In the genomic region with DNA sequence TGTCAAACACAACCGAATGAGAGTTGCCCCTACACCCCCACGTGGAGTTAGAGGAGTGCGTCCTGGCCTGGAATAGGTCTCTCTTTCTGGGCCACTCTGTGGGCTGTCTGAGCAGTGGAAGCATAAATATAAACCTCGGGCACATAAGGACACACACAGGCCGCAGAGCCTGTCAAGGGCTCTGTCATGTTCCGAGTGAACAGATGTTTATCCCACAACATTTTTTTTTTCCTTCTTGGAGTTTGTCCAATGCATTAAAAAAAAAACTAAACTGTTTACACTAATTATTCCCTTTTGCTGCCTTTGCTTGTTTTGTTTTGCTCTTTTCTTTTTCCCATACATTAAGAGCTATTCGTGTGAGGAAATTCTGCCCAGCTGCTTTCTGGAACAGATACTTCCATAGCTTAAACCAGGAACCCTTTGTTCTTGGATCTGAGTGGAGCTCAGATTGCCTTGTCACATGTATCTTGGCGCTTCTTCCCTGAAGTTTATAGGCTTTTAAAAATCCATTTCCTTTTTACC, we compare ENCODE assay signal across 11 cellular contexts.
DNase-seq lines count a peak whose midpoint lies in the region; ATAC-seq and TF ChIP-seq lines count a peak whose summit lies in the region.
"Had no signal": no experiment of that assay in that cellular context is flagged by ENCODE, and none has a peak within 500 bp of the region (broad histone marks: within the 10 kb centered on the region; RNA-seq: fewer than 3 reads in every experiment).

No MANE protein-coding gene starts in this region.

- H3K4me1 ChIP-seq in SJCRH30: peaks cover 34% of the 10 kb centered on the region
- H3K4me1 ChIP-seq in gastroesophageal sphincter: peaks cover 14 to 39% (median 19%) of the 10 kb centered on the region in 3 donors
- H3K4me1 ChIP-seq in rectal smooth muscle tissue (ENCODE audit: control insufficient read depth, insufficient read depth, low read length): peaks cover 19% of the 10 kb centered on the region
- H3K4me1 ChIP-seq in GM23338 (ENCODE audit: insufficient read depth): no peaks in the 10 kb centered on the region

- no peak overlapping the region for H3K4me3 Mint-ChIP-seq in GM23338
- no peak overlapping the region for H3K4me3 Mint-ChIP-seq in activated CD8-positive, alpha-beta memory T cell treated with anti-CD3 and anti-CD28 coated beads, Interleukin-2, amount 10 ng/mL, durations not matched to agents 7 days and 5 days
- H3K4me3 Mint-ChIP-seq: CD8-positive, alpha-beta T cell; stimulated activated naive CD8-positive, alpha-beta T cell treated with anti-CD3 and anti-CD28 coated beads, Interleukin-15, Interleukin-2, amounts not matched to agents 100 ng/mL and 50 ng/mL, for 24 hours had no signal

- WGBS in gastroesophageal sphincter (ENCODE audit: low coverage in 1 of 2), 2 donors: 14 to 22% methylated on average over 6 to 8 of the region's 8 CpGs

- no peaks in the 10 kb centered on the region for H3F3A ChIP-seq in GM23338 (replicated peaks; ENCODE audit: low read depth)

- no peaks in the 10 kb centered on the region for H3K36me3 Mint-ChIP-seq in GM23338 (ENCODE audit: low read depth)
- H3K36me3 Mint-ChIP-seq in activated CD8-positive, alpha-beta memory T cell treated with anti-CD3 and anti-CD28 coated beads, Interleukin-2, amount 10 ng/mL, durations not matched to agents 7 days and 5 days: peaks cover 4% of the 10 kb centered on the region

- no peaks in the 10 kb centered on the region for H3K27me3 ChIP-seq in SJCRH30
- H3K27me3 ChIP-seq in gastroesophageal sphincter: no peaks in the 10 kb centered on the region
- no peaks in the 10 kb centered on the region for H3K27me3 ChIP-seq in rectal smooth muscle tissue (ENCODE audit: control insufficient read depth, insufficient read depth, low read length)
- no peaks in the 10 kb centered on the region for H3K27me3 ChIP-seq in GM23338 (ENCODE audit: insufficient read depth)

- no peaks in the 10 kb centered on the region for H3K79me2 ChIP-seq in GM23338 (replicated peaks; ENCODE audit: insufficient read depth)

- DNase-seq in DMS 273 (lab: John Stamatoyannopoulos, UW; ENCODE audit: unreplicated experiment): peak; percentile 82
- peak; percentile 74 to 89 for DNase-seq in SJCRH30
- DNase-seq in GM10248 (ENCODE audit: extremely low spot score): no peak
- no peak for DNase-seq in GM23338 (ENCODE audit: low spot score)
- DNase-seq in activated CD8-positive, alpha-beta memory T cell treated with anti-CD3 and anti-CD28 coated beads, Interleukin-2, amount 10 ng/mL, durations not matched to agents 7 days and 5 days: no peak
- DNase-seq: CD8-positive, alpha-beta T cell; NCI-H748 treated with DMSO at 0.1 percent for 48 hours had no signal

- TF ChIP-seq POLR2A in gastroesophageal sphincter (IDR thresholded peaks at IDR 0.05): no peak

- POLR2A ChIA-PET in GM10248 (lab: Yijun Ruan, JAX): no interaction called here

- H3K27ac Mint-ChIP-seq in GM23338: no peak overlapping the region
- no peak overlapping the region for H3K27ac Mint-ChIP-seq in activated CD8-positive, alpha-beta memory T cell treated with anti-CD3 and anti-CD28 coated beads, Interleukin-2, amount 10 ng/mL, durations not matched to agents 7 days and 5 days
- H3K27ac Mint-ChIP-seq: CD8-positive, alpha-beta T cell had no signal

- no peak for TF ChIP-seq EP300 in gastroesophageal sphincter (IDR thresholded peaks at IDR 0.05)

- H3K9me3 ChIP-seq in SJCRH30 (replicated peaks) (no peaks in the 10 kb centered on the region), gastroesophageal sphincter (no peaks in the 10 kb centered on the region)

- H3K9ac ChIP-seq in rectal smooth muscle tissue (ENCODE audit: low read length): no peak overlapping the region

- no peaks in the 10 kb centered on the region for H3K9me3 Mint-ChIP-seq in GM23338
- H3K9me3 Mint-ChIP-seq in activated CD8-positive, alpha-beta memory T cell treated with anti-CD3 and anti-CD28 coated beads, Interleukin-2, amount 10 ng/mL, durations not matched to agents 7 days and 5 days (ENCODE audit: low read depth): no peaks in the 10 kb centered on the region
- H3K9me3 Mint-ChIP-seq: CD8-positive, alpha-beta T cell; stimulated activated naive CD8-positive, alpha-beta T cell treated with anti-CD3 and anti-CD28 coated beads, Interleukin-15, Interleukin-2, amounts not matched to agents 100 ng/mL and 50 ng/mL, for 24 hours had no signal

- H3K4me2 ChIP-seq in GM23338: no peak overlapping the region

- peak; percentile 50 for ATAC-seq in gastroesophageal sphincter
- ATAC-seq in GM23338: no peak
- ATAC-seq in activated CD8-positive, alpha-beta memory T cell treated with anti-CD3 and anti-CD28 coated beads, Interleukin-2, amount 10 ng/mL, durations not matched to agents 7 days and 5 days: no peak
- no peak for ATAC-seq in HG02852 (IDR thresholded peaks at IDR 0.05; ENCODE audit: unreplicated experiment)
- ATAC-seq: CD8-positive, alpha-beta T cell had no signal

- TF ChIP-seq CTCF in gastroesophageal sphincter (IDR thresholded peaks at IDR 0.05) (no peak), GM10248 (IDR thresholded peaks at IDR 0.05; ENCODE audit: control extremely low read depth, extremely low read depth, low read depth, missing control alignments) (no peak), GM23338 (conservative IDR thresholded peaks at IDR 0.05; ENCODE audit: low read depth in 2 of 2) (no peak)

- H2AFZ ChIP-seq in GM23338: no peak overlapping the region

- H3K4me3 ChIP-seq in SJCRH30 (peak overlapping the region; percentile 27), gastroesophageal sphincter (no peak overlapping the region), rectal smooth muscle tissue (ENCODE audit: low read length) (peak overlapping the region; percentile 37), GM23338 (no peak overlapping the region)

- H3K36me3 ChIP-seq in SJCRH30 (no peaks in the 10 kb centered on the region), gastroesophageal sphincter (no peaks in the 10 kb centered on the region), rectal smooth muscle tissue (ENCODE audit: control insufficient read depth, insufficient read depth, low read length) (no peaks in the 10 kb centered on the region), GM23338 (ENCODE audit: insufficient read depth) (no peaks in the 10 kb centered on the region)

- H3K4me1 Mint-ChIP-seq in GM23338: no peaks in the 10 kb centered on the region
- H3K4me1 Mint-ChIP-seq in activated CD8-positive, alpha-beta memory T cell treated with anti-CD3 and anti-CD28 coated beads, Interleukin-2, amount 10 ng/mL, durations not matched to agents 7 days and 5 days: no peaks in the 10 kb centered on the region

- CTCF ChIA-PET in GM10248 (lab: Yijun Ruan, JAX): interaction anchor here (1.3 kb wide), 1 partner anchor 15 kb away, joined by 3 read pairs; no protein-coding TSS in a partner anchor
- CTCF ChIA-PET in activated CD8-positive, alpha-beta memory T cell treated with anti-CD3 and anti-CD28 coated beads, Interleukin-2, amount 10 ng/mL, durations not matched to agents 7 days and 5 days (lab: Charles Lee): no interaction called here

- no peaks in the 10 kb centered on the region; the same call in 1 of the 2 replicates for H3K9me2 ChIP-seq in GM23338 (ENCODE audit: insufficient read depth)

- no peaks in the 10 kb centered on the region for H4K20me1 ChIP-seq in GM23338 (replicated peaks; ENCODE audit: insufficient read depth)

- H3K27me3 Mint-ChIP-seq in GM23338 (ENCODE audit: insufficient read depth, low read depth, poor library complexity): peaks cover 1% of the 10 kb centered on the region
- no peaks in the 10 kb centered on the region for H3K27me3 Mint-ChIP-seq in activated CD8-positive, alpha-beta memory T cell treated with anti-CD3 and anti-CD28 coated beads, Interleukin-2, amount 10 ng/mL, durations not matched to agents 7 days and 5 days
- H3K27me3 Mint-ChIP-seq: stimulated activated naive CD8-positive, alpha-beta T cell treated with anti-CD3 and anti-CD28 coated beads, Interleukin-15, Interleukin-2, amounts not matched to agents 100 ng/mL and 50 ng/mL, for 24 hours had no signal

- H3K27ac ChIP-seq in SJCRH30 (peak overlapping the region; percentile 71), gastroesophageal sphincter (peak overlapping the region; percentile 19 to 68 (median 60)), rectal smooth muscle tissue (ENCODE audit: low read depth, low read length) (peak overlapping the region; percentile 72), GM23338 (ENCODE audit: low read depth) (no peak overlapping the region)

TF ChIP-seq in GM23338, 12 proteins besides CTCF, POLR2A, EP300 and RAD21 (continues in another document):
- no peak for TF ChIP-seq ETS1 (IDR thresholded peaks at IDR 0.05)
- TF ChIP-seq NANOG (IDR thresholded peaks at IDR 0.05; ENCODE audit: borderline replicate concordance): no peak
- TF ChIP-seq JUNB (IDR thresholded peaks at IDR 0.05; ENCODE audit: unreplicated experiment): no peak
- TF ChIP-seq CREB1 (CRISPR knock-in tag; IDR thresholded peaks at IDR 0.05; ENCODE audit: low read depth): no peak
- TF ChIP-seq STAT1 (IDR thresholded peaks at IDR 0.05; ENCODE audit: unreplicated experiment): no peak

Comparison
In these comparisons a context has a peak if more than half of its experiments do, and no peak if none do; other contexts are left out.
1. DNase-seq: peak in DMS 273 (single experiment) and SJCRH30 (2 of 2); none in GM10248 (single experiment), GM23338 (single experiment) and activated CD8-positive, alpha-beta memory T cell treated with anti-CD3 and anti-CD28 coated beads, Interleukin-2, amount 10 ng/mL, durations not matched to agents 7 days and 5 days (single experiment).
2. H3K4me3 ChIP-seq: peak in SJCRH30 (single experiment) and rectal smooth muscle tissue (single experiment); none in gastroesophageal sphincter (0 of 2) and GM23338 (single experiment).